In the genomic region with DNA sequence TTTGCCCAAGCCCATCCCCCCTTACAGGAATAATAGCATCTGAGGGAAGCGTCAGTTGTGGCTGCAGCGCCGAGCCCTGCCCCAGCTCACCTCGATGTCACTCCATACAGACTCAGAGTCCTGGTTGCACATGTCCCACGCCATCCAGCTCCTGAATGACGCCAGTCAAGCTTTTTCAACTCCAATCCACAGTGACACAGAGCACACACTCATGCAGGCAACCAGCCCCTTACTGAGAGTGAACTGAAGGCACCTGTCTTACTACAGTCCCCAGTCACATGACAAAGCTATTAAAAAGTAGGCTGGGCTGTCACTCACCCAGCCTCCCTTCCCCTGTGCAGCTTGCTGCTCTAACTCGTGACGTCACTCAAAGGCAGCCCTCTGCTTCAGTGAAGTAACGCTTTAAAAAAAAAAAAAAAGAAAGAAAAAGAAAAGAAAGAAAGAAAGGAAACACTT, we compare ENCODE assay signal across 8 cellular contexts. TPM values are rescaled to one million over a fixed set of nuclear protein-coding genes. Genes with fewer than 3 reads are reported as not detected.
A peak's percentile ranks its signal among the peaks of the same experiment; 100 is the strongest.
DNase-seq lines count a peak whose midpoint lies in the region; ATAC-seq and TF ChIP-seq lines count a peak whose summit lies in the region.

A gene with protein sequence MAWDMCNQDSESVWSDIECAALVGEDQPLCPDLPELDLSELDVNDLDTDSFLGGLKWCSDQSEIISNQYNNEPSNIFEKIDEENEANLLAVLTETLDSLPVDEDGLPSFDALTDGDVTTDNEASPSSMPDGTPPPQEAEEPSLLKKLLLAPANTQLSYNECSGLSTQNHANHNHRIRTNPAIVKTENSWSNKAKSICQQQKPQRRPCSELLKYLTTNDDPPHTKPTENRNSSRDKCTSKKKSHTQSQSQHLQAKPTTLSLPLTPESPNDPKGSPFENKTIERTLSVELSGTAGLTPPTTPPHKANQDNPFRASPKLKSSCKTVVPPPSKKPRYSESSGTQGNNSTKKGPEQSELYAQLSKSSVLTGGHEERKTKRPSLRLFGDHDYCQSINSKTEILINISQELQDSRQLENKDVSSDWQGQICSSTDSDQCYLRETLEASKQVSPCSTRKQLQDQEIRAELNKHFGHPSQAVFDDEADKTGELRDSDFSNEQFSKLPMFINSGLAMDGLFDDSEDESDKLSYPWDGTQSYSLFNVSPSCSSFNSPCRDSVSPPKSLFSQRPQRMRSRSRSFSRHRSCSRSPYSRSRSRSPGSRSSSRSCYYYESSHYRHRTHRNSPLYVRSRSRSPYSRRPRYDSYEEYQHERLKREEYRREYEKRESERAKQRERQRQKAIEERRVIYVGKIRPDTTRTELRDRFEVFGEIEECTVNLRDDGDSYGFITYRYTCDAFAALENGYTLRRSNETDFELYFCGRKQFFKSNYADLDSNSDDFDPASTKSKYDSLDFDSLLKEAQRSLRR (minus strand): TSS at position 234 of the 456 bp plus-strand sequence. CDS start 90 bp downstream, at position 144.

- H3K4me1 Mint-ChIP-seq in endothelial cell (ENCODE audit: unreplicated experiment): peaks cover 22% of the 10 kb centered on the region

- DNase-seq in BJ (ENCODE audit: low read depth): no peak
- peak; percentile 56 for DNase-seq in NOMO-1 treated with DMSO at 0.1 percent for 48 hours (lab: John Stamatoyannopoulos, UW; ENCODE audit: unreplicated experiment)
- DNase-seq in endothelial cell (ENCODE audit: low spot score): no peak
- peak; percentile 67 for DNase-seq in mesenchymal stem cell
- DNase-seq in transverse colon: peak; percentile 81
- DNase-seq in stimulated activated CD4-positive, alpha-beta T cell treated with anti-CD3 and anti-CD28 coated beads, Interleukin-4, amount 100 ng/mL, for 1 hour: no peak

- in situ Hi-C loops in transverse colon (cut with MboI; ENCODE audit: low pct_ligation_motif_present in 1 of 4, low pct_unique_long_range_greater_than_20kb in 1 of 4, low sequenced_read_pairs in 3 of 4): no loop called here

- H3K4me3 Mint-ChIP-seq in endothelial cell (ENCODE audit: unreplicated experiment): peak within 1 kb of the TSS; percentile 79

- H2BK120ac ChIP-seq in mesenchymal stem cell (ENCODE audit: low read depth, low read length): peak within 1 kb of the TSS; percentile 34

- H3K23ac ChIP-seq in mesenchymal stem cell (ENCODE audit: low read length in 2 of 2): no peak within 1 kb of the TSS

- H2BK12ac ChIP-seq in mesenchymal stem cell (ENCODE audit: low read length in 2 of 2): no peak within 1 kb of the TSS

- WGBS in mesenchymal stem cell: 27% methylated on average over 6 of the region's 9 CpGs
- WGBS in transverse colon (ENCODE audit: low coverage in 1 of 2), 2 donors: 0 to 4% methylated on average over 4 to 9 of the region's 9 CpGs

- no peak within 1 kb of the TSS for H3K27ac Mint-ChIP-seq in endothelial cell (ENCODE audit: unreplicated experiment)

- no peaks in the 10 kb centered on the region for H3K9me3 Mint-ChIP-seq in endothelial cell (ENCODE audit: unreplicated experiment)

- H3K9ac ChIP-seq in mesenchymal stem cell (ENCODE audit: low read length): peak within 1 kb of the TSS; percentile 87

- peaks cover 3% of the 10 kb centered on the region for H3K27me3 Mint-ChIP-seq in endothelial cell (ENCODE audit: unreplicated experiment)

- H3K4me1 ChIP-seq in mesenchymal stem cell (ENCODE audit: control insufficient read depth, insufficient read depth, low read depth, low read length) (peaks cover 4% of the 10 kb centered on the region), transverse colon (peaks cover 0 to 35% (median 21%) of the 10 kb centered on the region in 4 donors)

- H2AFZ ChIP-seq in mesenchymal stem cell (ENCODE audit: low read depth, low read length): peak within 1 kb of the TSS; percentile 29

- H3K4me3 ChIP-seq in BJ (ENCODE audit: low read depth, low read length) (peak within 1 kb of the TSS; percentile 27), mesenchymal stem cell (ENCODE audit: insufficient read depth in 1 of 2, low read depth in 1 of 2, low read length in 2 of 2) (peak within 1 kb of the TSS in 1 of 2 experiments; percentile 79), transverse colon (peak within 1 kb of the TSS; percentile 39 to 60 (median 50))

- H4K91ac ChIP-seq in mesenchymal stem cell (ENCODE audit: low read length): no peak within 1 kb of the TSS

- ATAC-seq in HG02571 (IDR thresholded peaks at IDR 0.05; ENCODE audit: unreplicated experiment): peak; percentile 85
- no peak for ATAC-seq in GM21447 (IDR thresholded peaks at IDR 0.05; ENCODE audit: unreplicated experiment)

- POLR2A ChIA-PET in BJ (lab: Charles Lee): interaction anchor here (0.6 kb wide), 1 partner anchor 64 kb away, joined by 3 read pairs; no protein-coding TSS in a partner anchor

- H3K27ac ChIP-seq in mesenchymal stem cell (ENCODE audit: low read length, poor library complexity, severe bottlenecking) (peak within 1 kb of the TSS; percentile 40), transverse colon (peak within 1 kb of the TSS; percentile 82 to 90 (median 88))

- no peak within 1 kb of the TSS for H2BK15ac ChIP-seq in mesenchymal stem cell (ENCODE audit: low read depth, poor library complexity, severe bottlenecking)

- H3K14ac ChIP-seq in mesenchymal stem cell (ENCODE audit: low read length in 2 of 2): no peak within 1 kb of the TSS

- H2BK5ac ChIP-seq in mesenchymal stem cell (ENCODE audit: low read depth, low read length, poor library complexity, severe bottlenecking): no peak within 1 kb of the TSS

- H3K18ac ChIP-seq in mesenchymal stem cell (ENCODE audit: low read depth in 1 of 2, low read length in 2 of 2): peak within 1 kb of the TSS; percentile 62 to 76

- no peak within 1 kb of the TSS for H3K4ac ChIP-seq in mesenchymal stem cell (ENCODE audit: low read depth in 1 of 2, low read length in 2 of 2)

- no peaks in the 10 kb centered on the region for H3K9me3 ChIP-seq in mesenchymal stem cell (ENCODE audit: control insufficient read depth, low read length)
- H3K9me3 ChIP-seq in transverse colon: no peaks in the 10 kb centered on the region

- H3K36me3 Mint-ChIP-seq in endothelial cell (ENCODE audit: low read depth, unreplicated experiment): no peaks in the 10 kb centered on the region

- no peaks in the 10 kb centered on the region for H3K79me1 ChIP-seq in mesenchymal stem cell (replicated peaks; ENCODE audit: low read length, poor library complexity, severe bottlenecking)

- H2AK5ac ChIP-seq in mesenchymal stem cell (ENCODE audit: low read length, severe bottlenecking): no peak within 1 kb of the TSS

- CTCF ChIA-PET in BJ (lab: Yijun Ruan, JAX): interaction anchor here (1.0 to 1.6 kb wide), 2 partner anchors 12 to 45 kb away, joined by 3 to 4 read pairs; no protein-coding TSS in a partner anchor

- intact Hi-C loops in transverse colon (cut with DNase I; ENCODE audit: low total_unique reads): no loop called here

- H3K36me3 ChIP-seq in BJ (ENCODE audit: control insufficient read depth, insufficient read depth, low read length) (no peaks in the 10 kb centered on the region), mesenchymal stem cell (ENCODE audit: control insufficient read depth in 1 of 2, insufficient read depth in 2 of 2, low read depth in 1 of 2, low read length in 2 of 2) (no peaks in the 10 kb centered on the region), transverse colon (no peaks in the 10 kb centered on the region)

- peak within 1 kb of the TSS; percentile 75 for H3K4me2 ChIP-seq in mesenchymal stem cell (ENCODE audit: low read length, poor library complexity, severe bottlenecking)

- TF ChIP-seq EP300 in transverse colon (IDR thresholded peaks at IDR 0.05; ENCODE audit: low read depth): no peak

- H3K27me3 ChIP-seq in BJ (ENCODE audit: control insufficient read depth, insufficient read depth, low read length) (no peaks in the 10 kb centered on the region), mesenchymal stem cell (ENCODE audit: control insufficient read depth in 1 of 2, insufficient read depth in 1 of 2, low read length in 2 of 2) (no peaks in the 10 kb centered on the region), transverse colon (no peaks in the 10 kb centered on the region)

- H4K8ac ChIP-seq in mesenchymal stem cell (ENCODE audit: low read length): peak within 1 kb of the TSS; percentile 1

- TF ChIP-seq CTCF in BJ (IDR thresholded peaks at IDR 0.05; ENCODE audit: insufficient read depth, low read depth, low read length) (no peak), endothelial cell (IDR thresholded peaks at IDR 0.05; ENCODE audit: unreplicated experiment) (no peak), transverse colon (IDR thresholded peaks at IDR 0.05) (no peak)

- TF ChIP-seq POLR2A in transverse colon (IDR thresholded peaks at IDR 0.05): peak; percentile 95

RNA-seq across cellular contexts. Expression of the gene that starts here (rescaled TPM):
- 0.09 and 0.11 TPM in 2 replicates for polyA plus RNA-seq in BJ (2011; rRNA removed)
- 0.09 TPM in 1 of 2 replicates, not detected in the other for polyA minus RNA-seq in BJ (2011; rRNA and poly(A)+ RNA removed)
- 11.4 TPM for total RNA-seq in endothelial cell (ENCODE audit: unreplicated experiment)
- polyA plus RNA-seq in mesenchymal stem cell (2013, experiment 1 of 2): 1.0 TPM
- 1.7 TPM for polyA plus RNA-seq in mesenchymal stem cell (2013, experiment 2 of 2)
- total RNA-seq in transverse colon: 1,000 to 10,000 TPM in 1 of 4 donors, 100 to 1,000 TPM in 1, 10 to 100 TPM in 2; 63.7 to 4,431 (median 108) TPM

Comparison
In these comparisons a context has a peak if more than half of its experiments do, and no peak if none do; other contexts are left out.
1. DNase-seq: peak in NOMO-1 treated with DMSO at 0.1 percent for 48 hours (single experiment), mesenchymal stem cell (single experiment) and transverse colon (single experiment); none in BJ (single experiment), endothelial cell (single experiment) and stimulated activated CD4-positive, alpha-beta T cell treated with anti-CD3 and anti-CD28 coated beads, Interleukin-4, amount 100 ng/mL, for 1 hour (single experiment).